ENCODE assay signal across 1 cellular context in the genomic region with DNA sequence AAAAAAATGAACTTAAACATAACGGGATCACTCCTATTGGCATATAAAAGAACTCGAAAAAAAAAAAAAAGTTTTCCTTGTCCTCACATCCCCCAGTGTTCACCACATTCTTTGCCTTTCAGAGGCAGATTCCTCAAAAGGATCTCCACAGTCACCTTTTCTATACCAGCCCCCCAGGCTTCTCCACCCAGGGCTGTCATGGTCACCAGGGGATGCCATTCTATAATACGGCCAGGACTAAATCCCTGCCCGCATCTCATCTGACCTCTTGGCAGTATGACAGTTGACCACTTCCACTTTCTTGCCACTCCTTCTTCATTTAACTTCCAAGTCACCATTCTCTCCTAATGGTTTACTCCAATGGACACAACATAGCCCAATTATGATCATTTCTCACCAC.
TF ChIP-seq lines count a peak whose summit lies in the region.

No MANE protein-coding gene starts in this region.

TF ChIP-seq in GM23338, 12 proteins besides CTCF, POLR2A, EP300 and RAD21 (continued from another document):
- TF ChIP-seq EZH2phosphoT487 (IDR thresholded peaks at IDR 0.05; ENCODE audit: unreplicated experiment) = no peak
- TF ChIP-seq EZH2 (IDR thresholded peaks at IDR 0.05; ENCODE audit: low read depth, unreplicated experiment) = no peak
- TF ChIP-seq, protein P1, sequence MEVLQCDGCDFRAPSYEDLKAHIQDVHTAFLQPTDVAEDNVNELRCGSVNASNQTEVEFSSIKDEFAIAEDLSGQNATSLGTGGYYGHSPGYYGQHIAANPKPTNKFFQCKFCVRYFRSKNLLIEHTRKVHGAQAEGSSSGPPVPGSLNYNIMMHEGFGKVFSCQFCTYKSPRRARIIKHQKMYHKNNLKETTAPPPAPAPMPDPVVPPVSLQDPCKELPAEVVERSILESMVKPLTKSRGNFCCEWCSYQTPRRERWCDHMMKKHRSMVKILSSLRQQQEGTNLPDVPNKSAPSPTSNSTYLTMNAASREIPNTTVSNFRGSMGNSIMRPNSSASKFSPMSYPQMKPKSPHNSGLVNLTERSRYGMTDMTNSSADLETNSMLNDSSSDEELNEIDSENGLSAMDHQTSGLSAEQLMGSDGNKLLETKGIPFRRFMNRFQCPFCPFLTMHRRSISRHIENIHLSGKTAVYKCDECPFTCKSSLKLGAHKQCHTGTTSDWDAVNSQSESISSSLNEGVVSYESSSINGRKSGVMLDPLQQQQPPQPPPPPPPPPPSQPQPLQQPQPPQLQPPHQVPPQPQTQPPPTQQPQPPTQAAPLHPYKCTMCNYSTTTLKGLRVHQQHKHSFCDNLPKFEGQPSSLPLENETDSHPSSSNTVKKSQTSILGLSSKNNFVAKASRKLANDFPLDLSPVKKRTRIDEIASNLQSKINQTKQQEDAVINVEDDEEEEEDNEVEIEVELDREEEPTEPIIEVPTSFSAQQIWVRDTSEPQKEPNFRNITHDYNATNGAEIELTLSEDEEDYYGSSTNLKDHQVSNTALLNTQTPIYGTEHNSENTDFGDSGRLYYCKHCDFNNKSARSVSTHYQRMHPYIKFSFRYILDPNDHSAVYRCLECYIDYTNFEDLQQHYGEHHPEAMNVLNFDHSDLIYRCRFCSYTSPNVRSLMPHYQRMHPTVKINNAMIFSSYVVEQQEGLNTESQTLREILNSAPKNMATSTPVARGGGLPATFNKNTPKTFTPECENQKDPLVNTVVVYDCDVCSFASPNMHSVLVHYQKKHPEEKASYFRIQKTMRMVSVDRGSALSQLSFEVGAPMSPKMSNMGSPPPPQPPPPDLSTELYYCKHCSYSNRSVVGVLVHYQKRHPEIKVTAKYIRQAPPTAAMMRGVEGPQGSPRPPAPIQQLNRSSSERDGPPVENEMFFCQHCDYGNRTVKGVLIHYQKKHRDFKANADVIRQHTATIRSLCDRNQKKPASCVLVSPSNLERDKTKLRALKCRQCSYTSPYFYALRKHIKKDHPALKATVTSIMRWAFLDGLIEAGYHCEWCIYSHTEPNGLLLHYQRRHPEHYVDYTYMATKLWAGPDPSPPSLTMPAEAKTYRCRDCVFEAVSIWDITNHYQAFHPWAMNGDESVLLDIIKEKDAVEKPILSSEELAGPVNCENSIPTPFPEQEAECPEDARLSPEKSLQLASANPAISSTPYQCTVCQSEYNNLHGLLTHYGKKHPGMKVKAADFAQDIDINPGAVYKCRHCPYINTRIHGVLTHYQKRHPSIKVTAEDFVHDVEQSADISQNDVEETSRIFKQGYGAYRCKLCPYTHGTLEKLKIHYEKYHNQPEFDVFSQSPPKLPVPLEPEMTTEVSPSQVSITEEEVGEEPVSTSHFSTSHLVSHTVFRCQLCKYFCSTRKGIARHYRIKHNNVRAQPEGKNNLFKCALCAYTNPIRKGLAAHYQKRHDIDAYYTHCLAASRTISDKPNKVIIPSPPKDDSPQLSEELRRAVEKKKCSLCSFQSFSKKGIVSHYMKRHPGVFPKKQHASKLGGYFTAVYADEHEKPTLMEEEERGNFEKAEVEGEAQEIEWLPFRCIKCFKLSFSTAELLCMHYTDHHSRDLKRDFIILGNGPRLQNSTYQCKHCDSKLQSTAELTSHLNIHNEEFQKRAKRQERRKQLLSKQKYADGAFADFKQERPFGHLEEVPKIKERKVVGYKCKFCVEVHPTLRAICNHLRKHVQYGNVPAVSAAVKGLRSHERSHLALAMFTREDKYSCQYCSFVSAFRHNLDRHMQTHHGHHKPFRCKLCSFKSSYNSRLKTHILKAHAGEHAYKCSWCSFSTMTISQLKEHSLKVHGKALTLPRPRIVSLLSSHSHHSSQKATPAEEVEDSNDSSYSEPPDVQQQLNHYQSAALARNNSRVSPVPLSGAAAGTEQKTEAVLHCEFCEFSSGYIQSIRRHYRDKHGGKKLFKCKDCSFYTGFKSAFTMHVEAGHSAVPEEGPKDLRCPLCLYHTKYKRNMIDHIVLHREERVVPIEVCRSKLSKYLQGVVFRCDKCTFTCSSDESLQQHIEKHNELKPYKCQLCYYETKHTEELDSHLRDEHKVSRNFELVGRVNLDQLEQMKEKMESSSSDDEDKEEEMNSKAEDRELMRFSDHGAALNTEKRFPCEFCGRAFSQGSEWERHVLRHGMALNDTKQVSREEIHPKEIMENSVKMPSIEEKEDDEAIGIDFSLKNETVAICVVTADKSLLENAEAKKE (CRISPR knock-in tag; IDR thresholded peaks at IDR 0.05) = 0 out of 2 replicates have a peak, but pooled peaks have one; percentile 32
- TF ChIP-seq NANOG (IDR thresholded peaks at IDR 0.05; ENCODE audit: borderline replicate concordance) = no peak
- TF ChIP-seq JUNB (IDR thresholded peaks at IDR 0.05; ENCODE audit: unreplicated experiment) = no peak
- TF ChIP-seq ZNF114 (CRISPR knock-in tag; IDR thresholded peaks at IDR 0.05) = no peak
TF ChIP-seq in GM23338: peak in this region for 1.
